1 cellular context compared by ENCODE assay signal in genomic region chr1:54808443-54809207, GRCh38.
TF ChIP-seq lines count a peak whose summit lies in the region.

No MANE protein-coding gene starts in this region.

TF ChIP-seq in HCT116, 20 proteins besides CTCF, POLR2A, EP300 and RAD21:
- TF ChIP-seq SP1 (IDR thresholded peaks at IDR 0.05; ENCODE audit: low read depth) (no peak), JUND (IDR thresholded peaks at IDR 0.05) (no peak), ELF1 (IDR thresholded peaks at IDR 0.05; ENCODE audit: borderline replicate concordance, low read depth) (no peak), SRF (IDR thresholded peaks at IDR 0.05; ENCODE audit: low read depth) (no peak), ATF3 (IDR thresholded peaks at IDR 0.05) (no peak), ZFX (IDR thresholded peaks at IDR 0.05) (no peak), TCF7L2 (IDR thresholded peaks at IDR 0.05; ENCODE audit: borderline replicate concordance, extremely low read depth, insufficient read depth, insufficient read length) (no peak), YY1 (IDR thresholded peaks at IDR 0.05; ENCODE audit: extremely low read depth, insufficient replicate concordance, low read depth, low read length) (no peak), POLR2AphosphoS5 (IDR thresholded peaks at IDR 0.05; ENCODE audit: low read depth, low read length) (no peak), ZBTB33 (IDR thresholded peaks at IDR 0.05; ENCODE audit: extremely low read depth, insufficient replicate concordance, low read length) (no peak), SIN3A (IDR thresholded peaks at IDR 0.05; ENCODE audit: low read depth) (no peak), REST (IDR thresholded peaks at IDR 0.05; ENCODE audit: low read depth) (no peak), CBX3 (IDR thresholded peaks at IDR 0.05; ENCODE audit: low read depth) (no peak), FOSL1 (IDR thresholded peaks at IDR 0.05; ENCODE audit: low read depth) (no peak), EZH2phosphoT487 (IDR thresholded peaks at IDR 0.05; ENCODE audit: borderline replicate concordance) (no peak), EGR1 (IDR thresholded peaks at IDR 0.05; ENCODE audit: low read depth) (no peak), MAX (IDR thresholded peaks at IDR 0.05) (no peak)
